15 cellular contexts compared by ENCODE assay signal in genomic region chr22:30732426-30732825, GRCh38. TPM values are rescaled to one million over a fixed set of nuclear protein-coding genes. Genes with fewer than 3 reads are reported as not detected.
DNase-seq lines count a peak whose midpoint lies in the region; ATAC-seq and TF ChIP-seq lines count a peak whose summit lies in the region.
"Had no signal": no experiment of that assay in that cellular context is flagged by ENCODE, and none has a peak within 500 bp of the region (broad histone marks: within the 10 kb centered on the region; RNA-seq: fewer than 3 reads in every experiment).

No MANE protein-coding gene starts in this region.

- H2BK15ac ChIP-seq in IMR-90 (ENCODE audit: low read depth, low read length): no peak overlapping the region; the same call in 2 of the 3 replicates

- H3K27ac ChIP-seq in IMR-90 (ENCODE audit: insufficient read depth, low read length): no peak overlapping the region
- no peak overlapping the region for H3K27ac ChIP-seq in endodermal cell (ENCODE audit: low read depth, low read length)
- H3K27ac ChIP-seq in osteoblast (ENCODE audit: low read depth, low read length): no peak overlapping the region
- H3K27ac ChIP-seq: C4-2B had no signal

- H3K79me2 ChIP-seq in osteoblast (ENCODE audit: insufficient read depth, low read length): no peaks in the 10 kb centered on the region

- H2BK5ac ChIP-seq in IMR-90 (ENCODE audit: low read depth, low read length, poor library complexity, severe bottlenecking): no peak overlapping the region

- H3K18ac ChIP-seq in IMR-90 (ENCODE audit: low read depth, low read length): no peak overlapping the region

- H3K9me3 ChIP-seq in IMR-90 (ENCODE audit: control insufficient read depth, insufficient read depth, low read length): peaks cover 2% of the 10 kb centered on the region; the same call in 1 of the 2 replicates
- H3K9me3 ChIP-seq in endodermal cell (ENCODE audit: control insufficient read depth, low read length): no peaks in the 10 kb centered on the region
- H3K9me3 ChIP-seq in osteoblast (ENCODE audit: low read depth, low read length): no peaks in the 10 kb centered on the region

- H2AK5ac ChIP-seq in IMR-90 (ENCODE audit: low read depth, low read length): peak overlapping the region; percentile 0; the same call in 1 of the 2 replicates

- TF ChIP-seq CTCF in IMR-90 (conservative IDR thresholded peaks at IDR 0.05; ENCODE audit: low read depth, low read length) (no peak), endodermal cell (conservative IDR thresholded peaks at IDR 0.05) (peak; percentile 49), osteoblast (IDR thresholded peaks at IDR 0.05; ENCODE audit: extremely low read depth, low read depth, low read length) (no peak)

- in situ Hi-C loops in IMR-90 (cut with MboI; ENCODE audit: low sequenced_read_pairs): no loop called here

- peak overlapping the region; percentile 26; the same call in 1 of the 2 replicates for H3K4ac ChIP-seq in IMR-90 (ENCODE audit: low read depth, low read length)

- 83% methylated on average over 4 of the region's 5 CpGs; no CpG with 5 or more reads in 1 of the 2 experiments for WGBS in IMR-90 (ENCODE audit: extremely low coverage in 2 of 2, insufficient read length in 1 of 2), 2 experiments
- 92 to 95% methylated on average over 4 to 5 of the region's 5 CpGs for WGBS in endodermal cell (ENCODE audit: insufficient coverage in 1 of 2, insufficient read length in 1 of 2), 2 experiments

- H3K9ac ChIP-seq in IMR-90 (ENCODE audit: low read depth, low read length): no peak overlapping the region
- no peak overlapping the region for H3K9ac ChIP-seq in endodermal cell (ENCODE audit: extremely low read depth, low read length, poor library complexity, severe bottlenecking)

- H4K5ac ChIP-seq in IMR-90 (ENCODE audit: low read depth, low read length): no peak overlapping the region

- H3K4me2 ChIP-seq in IMR-90 (ENCODE audit: low read depth, low read length) (no peak overlapping the region), osteoblast (ENCODE audit: insufficient read depth, low read length) (no peak overlapping the region)

- no peak overlapping the region for H3K4me3 Mint-ChIP-seq in endodermal cell
- H3K4me3 Mint-ChIP-seq in activated CD4-positive, alpha-beta T cell treated with anti-CD3 and anti-CD28 coated beads, Interleukin-2, amount 10 ng/mL, durations not matched to agents 7 days and 5 days: no peak overlapping the region
- H3K4me3 Mint-ChIP-seq: B cell; CD4-positive, alpha-beta memory T cell had no signal

- H3K27me3 ChIP-seq in IMR-90 (ENCODE audit: control insufficient read depth, insufficient read depth, low read length): no peaks in the 10 kb centered on the region
- no peaks in the 10 kb centered on the region for H3K27me3 ChIP-seq in endodermal cell (ENCODE audit: control insufficient read depth, insufficient read depth, low read length, poor library complexity, severe bottlenecking)
- H3K27me3 ChIP-seq in osteoblast (ENCODE audit: insufficient read depth, low read length): no peaks in the 10 kb centered on the region

- no peaks in the 10 kb centered on the region for H3K4me1 Mint-ChIP-seq in endodermal cell
- H3K4me1 Mint-ChIP-seq in activated CD4-positive, alpha-beta T cell treated with anti-CD3 and anti-CD28 coated beads, Interleukin-2, amount 10 ng/mL, durations not matched to agents 7 days and 5 days: no peaks in the 10 kb centered on the region
- H3K4me1 Mint-ChIP-seq: B cell; CD4-positive, alpha-beta memory T cell had no signal

- no peaks in the 10 kb centered on the region for H3K36me3 Mint-ChIP-seq in endodermal cell (ENCODE audit: low read depth)
- H3K36me3 Mint-ChIP-seq in activated CD4-positive, alpha-beta T cell treated with anti-CD3 and anti-CD28 coated beads, Interleukin-2, amount 10 ng/mL, durations not matched to agents 7 days and 5 days (ENCODE audit: low read depth): no peaks in the 10 kb centered on the region
- H3K36me3 Mint-ChIP-seq: CD4-positive, alpha-beta memory T cell had no signal

- H2BK120ac ChIP-seq in IMR-90 (ENCODE audit: low read depth, low read length): peak overlapping the region; percentile 0

- H4K20me1 ChIP-seq in IMR-90 (ENCODE audit: insufficient read depth, low read length) (no peaks in the 10 kb centered on the region), osteoblast (ENCODE audit: insufficient read depth, low read length) (no peaks in the 10 kb centered on the region)

- H3K4me1 ChIP-seq in IMR-90 (ENCODE audit: control insufficient read depth, insufficient read depth, low read length) (peaks cover 3% of the 10 kb centered on the region; the same call in 1 of the 2 replicates), endodermal cell (ENCODE audit: control insufficient read depth, insufficient read depth, low read length) (no peaks in the 10 kb centered on the region), osteoblast (ENCODE audit: insufficient read depth, low read length) (peaks cover 9% of the 10 kb centered on the region)

- no TSS peak for BruUV-seq in IMR-90 (replicated peaks; lab: Mats Ljungman, UMichigan)

- H3K79me1 ChIP-seq in IMR-90 (ENCODE audit: low read depth in 1 of 2, low read length in 2 of 2): peaks cover 0 to 3% of the 10 kb centered on the region in 2 experiments; a peak in 1 of 4 replicates

- H3K56ac ChIP-seq in IMR-90 (ENCODE audit: extremely low read depth, insufficient read depth, low read length): no peak overlapping the region

- no peaks in the 10 kb centered on the region for H3K9me3 Mint-ChIP-seq in endodermal cell
- H3K9me3 Mint-ChIP-seq in activated CD4-positive, alpha-beta T cell treated with anti-CD3 and anti-CD28 coated beads, Interleukin-2, amount 10 ng/mL, durations not matched to agents 7 days and 5 days: no peaks in the 10 kb centered on the region
- H3K9me3 Mint-ChIP-seq: CD4-positive, alpha-beta memory T cell had no signal

- intact Hi-C loops in IMR-90 (cut with micrococcal nuclease): no loop called here

- H3K4me3 ChIP-seq in IMR-90 (ENCODE audit: insufficient read depth, low read depth, low read length): no peak overlapping the region
- H3K4me3 ChIP-seq in endodermal cell (ENCODE audit: low read length): no peak overlapping the region
- no peak overlapping the region for H3K4me3 ChIP-seq in osteoblast (ENCODE audit: insufficient read depth, low read length)

- H3K27ac Mint-ChIP-seq in endodermal cell: no peak overlapping the region
- no peak overlapping the region for H3K27ac Mint-ChIP-seq in activated CD4-positive, alpha-beta T cell treated with anti-CD3 and anti-CD28 coated beads, Interleukin-2, amount 10 ng/mL, durations not matched to agents 7 days and 5 days
- H3K27ac Mint-ChIP-seq: B cell; CD4-positive, alpha-beta memory T cell had no signal

- no peak for TF ChIP-seq POLR2A in IMR-90 (IDR thresholded peaks at IDR 0.05; ENCODE audit: low read depth, low read length)

- peak overlapping the region; percentile 37 for H3K14ac ChIP-seq in IMR-90 (replicated peaks; ENCODE audit: low read depth, low read length)

- dilution Hi-C loops in IMR-90 (cut with HindIII; ENCODE audit: low sequenced_read_pairs, unreplicated experiment): no loop called here

- no peak overlapping the region for H4K8ac ChIP-seq in IMR-90 (ENCODE audit: low read depth in 2 of 2, low read length in 2 of 2)

- peak overlapping the region; percentile 82 for H2BK20ac ChIP-seq in IMR-90 (ENCODE audit: low read depth, low read length)

- H3K27me3 Mint-ChIP-seq in endodermal cell (ENCODE audit: insufficient read depth): no peaks in the 10 kb centered on the region
- H3K27me3 Mint-ChIP-seq in activated CD4-positive, alpha-beta T cell treated with anti-CD3 and anti-CD28 coated beads, Interleukin-2, amount 10 ng/mL, durations not matched to agents 7 days and 5 days: no peaks in the 10 kb centered on the region
- H3K27me3 Mint-ChIP-seq: CD4-positive, alpha-beta memory T cell had no signal

- H2AFZ ChIP-seq in IMR-90 (replicated peaks; ENCODE audit: low read length, poor library complexity) (peak overlapping the region; percentile 23), osteoblast (ENCODE audit: low read length) (no peak overlapping the region)

- peak; percentile 10 for DNase-seq in D341Med (ENCODE audit: low spot score)
- DNase-seq in IMR-90: no peak
- DNase-seq in endodermal cell: no peak
- DNase-seq in osteoblast (ENCODE audit: insufficient read length, low spot score, missing footprints): peak; percentile 58
- no peak for DNase-seq in activated CD4-positive, alpha-beta T cell treated with anti-CD3 and anti-CD28 coated beads, Interleukin-2, amount 10 ng/mL, durations not matched to agents 7 days and 5 days
- DNase-seq in activated CD8-positive, alpha-beta memory T cell treated with anti-CD3 and anti-CD28 coated beads for 24 hours: no peak
- DNase-seq in NK-92 (lab: John Stamatoyannopoulos, UW; ENCODE audit: unreplicated experiment): no peak
- DNase-seq: CD4-positive, alpha-beta memory T cell; DMS153; DMS79 treated with DMSO at 0.1 percent for 48 hours; EL had no signal

- H4K91ac ChIP-seq in IMR-90 (ENCODE audit: insufficient read depth, low read depth, low read length): no peak overlapping the region

- POLR2A ChIA-PET in IMR-90 (lab: Charles Lee; ENCODE audit: unreplicated experiment): no interaction called here
- POLR2A ChIA-PET in activated CD4-positive, alpha-beta T cell treated with anti-CD3 and anti-CD28 coated beads, Interleukin-2, amount 10 ng/mL, durations not matched to agents 7 days and 5 days (lab: Charles Lee): no interaction called here

- H3K9me1 ChIP-seq in IMR-90 (ENCODE audit: insufficient read depth, low read length): peaks cover 13% of the 10 kb centered on the region

- no peaks in the 10 kb centered on the region for H3K36me3 ChIP-seq in IMR-90 (ENCODE audit: control insufficient read depth, insufficient read depth, low read length)
- H3K36me3 ChIP-seq in endodermal cell (ENCODE audit: control insufficient read depth, insufficient read depth, low read length): no peaks in the 10 kb centered on the region
- H3K36me3 ChIP-seq in osteoblast (ENCODE audit: insufficient read depth, low read length): no peaks in the 10 kb centered on the region

- ATAC-seq in IMR-90 (ENCODE audit: low read depth): no peak
- ATAC-seq: HCT116, HepG2 had no signal

- TF ChIP-seq RAD21 in IMR-90 (IDR thresholded peaks at IDR 0.05; ENCODE audit: low read length): no peak

- peak overlapping the region; percentile 50 for H2AK9ac ChIP-seq in IMR-90 (replicated peaks; ENCODE audit: low read depth, low read length, poor library complexity)

- H3K23ac ChIP-seq in IMR-90 (ENCODE audit: low read depth, low read length): no peak overlapping the region

- CTCF ChIA-PET in IMR-90 (lab: Yijun Ruan, JAX): no interaction called here
- CTCF ChIA-PET in activated CD4-positive, alpha-beta T cell treated with anti-CD3 and anti-CD28 coated beads, Interleukin-2, amount 10 ng/mL, durations not matched to agents 7 days and 5 days (lab: Charles Lee): interaction anchor here (1.1 kb wide), 1 partner anchor 23 kb away, joined by 3 read pairs; no protein-coding TSS in a partner anchor

RNA-seq across cellular contexts. Expression of gene OSBP2, which starts 37.8 kb away (rescaled TPM):
- total RNA-seq in IMR-90 (2012; rRNA removed) (1.7 and 2.2 TPM in 2 replicates), endodermal cell (10 to 100 TPM in 1 of 2 donors, 1 to 10 TPM in 1; 6.8 to 11.1 TPM), osteoblast (4.3 and 6.8 TPM in 2 replicates)
- polyA plus RNA-seq in IMR-90 (2012; rRNA removed): 1.8 and 2.2 TPM in 2 replicates
- polyA plus RNA-seq in IMR-90 (2012; cell fraction: cytosol; rRNA removed): 1.5 and 2.2 TPM in 2 replicates
- polyA plus RNA-seq in IMR-90 (2012; cell fraction: nucleus; rRNA removed; ENCODE audit: low replicate concordance): 3.1 and 3.8 TPM in 2 replicates
- polyA plus RNA-seq in endodermal cell (2013, experiment 1 of 2): 4.7 TPM
- 4.3 TPM for polyA plus RNA-seq in endodermal cell (2013, experiment 2 of 2)
- total RNA-seq in activated CD4-positive, alpha-beta T cell treated with anti-CD3 and anti-CD28 coated beads, Interleukin-2, amount 10 ng/mL, durations not matched to agents 7 days and 5 days: 1 to 10 TPM; 1.1 TPM

Comparison
In these comparisons a context has a peak if more than half of its experiments do, and no peak if none do; other contexts are left out.
1. DNase-seq: peak in D341Med (single experiment) and osteoblast (single experiment); none in IMR-90 (single experiment), endodermal cell (single experiment), activated CD4-positive, alpha-beta T cell treated with anti-CD3 and anti-CD28 coated beads, Interleukin-2, amount 10 ng/mL, durations not matched to agents 7 days and 5 days (single experiment), activated CD8-positive, alpha-beta memory T cell treated with anti-CD3 and anti-CD28 coated beads for 24 hours (single experiment) and NK-92 (single experiment).